In genomic region chr3:30347679-30348216, GRCh38 we compare ENCODE assay signal across 8 cellular contexts.
DNase-seq lines count a peak whose midpoint lies in the region; ATAC-seq lines count a peak whose summit lies in the region.

No MANE protein-coding gene starts in this region.

- peak; percentile 25 for DNase-seq in activated CD8-positive, alpha-beta memory T cell treated with anti-CD3 and anti-CD28 coated beads, Interleukin-2, amount 50 U/mL, for 4 hours
- no peak for DNase-seq in activated CD8-positive, alpha-beta memory T cell treated with anti-CD3 and anti-CD28 coated beads for 24 hours
- DNase-seq in activated T-cell treated with anti-CD3 and anti-CD28 coated beads, Interleukin-2, amount 50 U/mL, for 72 hours: peak; percentile 59 to 64
- peak in 2 of 10 donors; percentile 22 to 37 for DNase-seq in naive thymus-derived CD8-positive, alpha-beta T cell
- DNase-seq in NCI-H2107 treated with DMSO at 0.1 percent for 48 hours (lab: John Stamatoyannopoulos, UW; ENCODE audit: unreplicated experiment) (no peak), NCI-H510A treated with DMSO at 0.1 percent for 48 hours (lab: John Stamatoyannopoulos, UW) (no peak), right cardiac atrium (no peak)

- peaks cover 0 to 1% of the 10 kb centered on the region in 2 donors for H3K36me3 Mint-ChIP-seq in activated T-cell treated with anti-CD3 and anti-CD28 coated beads, Interleukin-2, amount 50 U/mL, for 72 hours (ENCODE audit: insufficient read depth in 2 of 2)
- H3K36me3 Mint-ChIP-seq in naive thymus-derived CD8-positive, alpha-beta T cell: no peaks in the 10 kb centered on the region

- H3K27me3 Mint-ChIP-seq in activated T-cell treated with anti-CD3 and anti-CD28 coated beads, Interleukin-2, amount 50 U/mL, for 72 hours (ENCODE audit: low read depth): peaks cover 19% of the 10 kb centered on the region
- H3K27me3 Mint-ChIP-seq in naive thymus-derived CD8-positive, alpha-beta T cell: no peaks in the 10 kb centered on the region

- peaks cover 96% of the 10 kb centered on the region for H3K4me1 Mint-ChIP-seq in activated T-cell treated with anti-CD3 and anti-CD28 coated beads, Interleukin-2, amount 50 U/mL, for 72 hours (ENCODE audit: low read depth)
- H3K4me1 Mint-ChIP-seq in naive thymus-derived CD8-positive, alpha-beta T cell: peaks cover 34 to 72% (median 64%) of the 10 kb centered on the region in 4 donors

- peak overlapping the region; percentile 95 for H3K27ac Mint-ChIP-seq in activated T-cell treated with anti-CD3 and anti-CD28 coated beads, Interleukin-2, amount 50 U/mL, for 72 hours
- peak overlapping the region in 5 of 10 donors; percentile 8 to 57 (median 30) for H3K27ac Mint-ChIP-seq in naive thymus-derived CD8-positive, alpha-beta T cell

- POLR2A ChIA-PET in naive thymus-derived CD8-positive, alpha-beta T cell (lab: Charles Lee): interaction anchor here (0.7 to 1.2 kb wide), 2 partner anchors 13 to 284 kb away, joined by 3 read pairs; no protein-coding TSS in a partner anchor

- intact Hi-C loops in right cardiac atrium (cut with DNase I): loop anchor here in 1 of 4 donors (10.0 kb wide), 1 partner anchor 107 kb away; no protein-coding TSS in a partner anchor

- WGBS in right cardiac atrium: 87% methylated on average over 1 of the region's 1 CpG

- H3K4me3 Mint-ChIP-seq in activated T-cell treated with anti-CD3 and anti-CD28 coated beads, Interleukin-2, amount 50 U/mL, for 72 hours: peak overlapping the region; percentile 68 to 89
- H3K4me3 Mint-ChIP-seq in naive thymus-derived CD8-positive, alpha-beta T cell: peak overlapping the region in 7 of 10 donors; percentile 1 to 47 (median 26)

- H3K4me3 ChIP-seq in right cardiac atrium (ENCODE audit: low read length): no peak overlapping the region

- H3K4me1 ChIP-seq in right cardiac atrium (ENCODE audit: control insufficient read depth, insufficient read depth, low read length): peaks cover 1% of the 10 kb centered on the region

- ATAC-seq in HG03354 (IDR thresholded peaks at IDR 0.05; ENCODE audit: poor library complexity, severe bottlenecking, unreplicated experiment) (peak; percentile 90), right cardiac atrium (no peak)
- peak; percentile 97 to 98 for ATAC-seq in activated T-cell treated with anti-CD3 and anti-CD28 coated beads, Interleukin-2, amount 50 U/mL, for 72 hours (replicated peaks in 1 of 2)
- peak; percentile 69 to 79 for ATAC-seq in naive thymus-derived CD8-positive, alpha-beta T cell

- no peaks in the 10 kb centered on the region for H3K27me3 ChIP-seq in right cardiac atrium (ENCODE audit: control insufficient read depth, insufficient read depth)

- H3K27ac ChIP-seq in right cardiac atrium (ENCODE audit: low read length): no peak overlapping the region

- no peaks in the 10 kb centered on the region for H3K9me3 ChIP-seq in right cardiac atrium (ENCODE audit: control insufficient read depth, low read length)

- H3K9me3 Mint-ChIP-seq in activated T-cell treated with anti-CD3 and anti-CD28 coated beads, Interleukin-2, amount 50 U/mL, for 72 hours: no peaks in the 10 kb centered on the region
- H3K9me3 Mint-ChIP-seq in naive thymus-derived CD8-positive, alpha-beta T cell: no peaks in the 10 kb centered on the region

Comparison
In these comparisons a context has a peak if more than half of its experiments do, and no peak if none do; other contexts are left out.
1. DNase-seq: peak in activated CD8-positive, alpha-beta memory T cell treated with anti-CD3 and anti-CD28 coated beads, Interleukin-2, amount 50 U/mL, for 4 hours (single experiment) and activated T-cell treated with anti-CD3 and anti-CD28 coated beads, Interleukin-2, amount 50 U/mL, for 72 hours (2 of 2); none in activated CD8-positive, alpha-beta memory T cell treated with anti-CD3 and anti-CD28 coated beads for 24 hours (single experiment), NCI-H2107 treated with DMSO at 0.1 percent for 48 hours (single experiment), NCI-H510A treated with DMSO at 0.1 percent for 48 hours (single experiment) and right cardiac atrium (0 of 3).
2. ATAC-seq: peak in HG03354 (single experiment), activated T-cell treated with anti-CD3 and anti-CD28 coated beads, Interleukin-2, amount 50 U/mL, for 72 hours (2 of 2) and naive thymus-derived CD8-positive, alpha-beta T cell (2 of 2); none in right cardiac atrium (0 of 2).